In genomic region chr3:89504432-89504831, GRCh38 we compare ENCODE assay signal across 20 cellular contexts.
DNase-seq lines count a peak whose midpoint lies in the region; ATAC-seq and TF ChIP-seq lines count a peak whose summit lies in the region.
"Had no signal": no experiment of that assay in that cellular context is flagged by ENCODE, and none has a peak within 500 bp of the region (broad histone marks: within the 10 kb centered on the region; RNA-seq: fewer than 3 reads in every experiment).

No MANE protein-coding gene starts in this region.

- no peaks in the 10 kb centered on the region for H3K9me2 ChIP-seq in Loucy (replicated peaks; ENCODE audit: low read depth, low read length)

- H3K9me3 ChIP-seq in Loucy (ENCODE audit: insufficient read depth, low read depth, low read length) (no peaks in the 10 kb centered on the region), lower lobe of right lung (no peaks in the 10 kb centered on the region)
- H3K9me3 ChIP-seq: Peyer's patch, SJSA1 had no signal

- H3K9ac ChIP-seq in Loucy (ENCODE audit: low read depth, low read length, poor library complexity, severe bottlenecking) = no peak overlapping the region

- in situ Hi-C loops in SK-MEL-5 (cut with HindIII; ENCODE audit: low pct_unique_long_range_greater_than_20kb, low sequenced_read_pairs) = no loop called here

- TF ChIP-seq CTCF in Loucy (conservative IDR thresholded peaks at IDR 0.05; ENCODE audit: low read length) (no peak), progenitor cell of endocrine pancreas (IDR thresholded peaks at IDR 0.05; ENCODE audit: unreplicated experiment) (peak; percentile 23), lower lobe of right lung (IDR thresholded peaks at IDR 0.05) (no peak)

- H3K4me2 ChIP-seq in Loucy (ENCODE audit: low read depth, low read length, poor library complexity, severe bottlenecking) = no peak overlapping the region

- H3K27me3 Mint-ChIP-seq in progenitor cell of endocrine pancreas = no peaks in the 10 kb centered on the region
- H3K27me3 Mint-ChIP-seq: T-helper 17 cell had no signal

- H3K27me3 ChIP-seq in Loucy (ENCODE audit: insufficient read depth, low read length, poor library complexity, severe bottlenecking) (no peaks in the 10 kb centered on the region), lower lobe of right lung (ENCODE audit: low read depth) (no peaks in the 10 kb centered on the region)
- H3K27me3 ChIP-seq: Peyer's patch, SJSA1 had no signal

- DNase-seq in ELF-1 (ENCODE audit: low read depth, low spot score) (peak; percentile 4), SK-MEL-5 (ENCODE audit: low read depth, low spot score) (peak; percentile 14), progenitor cell of endocrine pancreas (ENCODE audit: low spot score, unreplicated experiment) (no peak), cortex of kidney (lab: John Stamatoyannopoulos, UW) (no peak), sciatic nerve (ENCODE audit: low spot score) (no peak), lower lobe of right lung (no peak)
- DNase-seq: AML-193, COR-L47, DMS153, KG1, NCI-H1417 treated with DMSO at 0.1 percent for 48 hours, NCI-H2029, NCI-H2171, NCI-H446, NCI-H748 treated with DMSO at 0.1 percent for 48 hours, Peyer's patch, T-helper 17 cell had no signal

- H2AFZ ChIP-seq in Loucy (ENCODE audit: low read length) = 0 out of 2 replicates have a peak overlapping the region, but pooled peaks have one; percentile 45

- H4K20me1 ChIP-seq in Loucy (ENCODE audit: insufficient read depth, low read length, poor library complexity, severe bottlenecking) = no peaks in the 10 kb centered on the region

- peaks cover 3% of the 10 kb centered on the region for H3K4me1 Mint-ChIP-seq in progenitor cell of endocrine pancreas (ENCODE audit: low read depth)
- H3K4me1 Mint-ChIP-seq: T-helper 17 cell had no signal

- H3K36me3 ChIP-seq in Loucy (ENCODE audit: insufficient read depth, low read length) = no peaks in the 10 kb centered on the region
- no peaks in the 10 kb centered on the region for H3K36me3 ChIP-seq in lower lobe of right lung
- H3K36me3 ChIP-seq: Peyer's patch, SJSA1 had no signal

- H3K36me3 Mint-ChIP-seq in progenitor cell of endocrine pancreas (ENCODE audit: insufficient read depth) = no peaks in the 10 kb centered on the region

- intact Hi-C loops in sciatic nerve (cut with DNase I) = no loop called here
- intact Hi-C loops in lower lobe of right lung (cut with DNase I) = no loop called here

- H3K79me2 ChIP-seq in Loucy (ENCODE audit: insufficient read depth, low read length) = no peaks in the 10 kb centered on the region

- ATAC-seq in sciatic nerve (no peak), lower lobe of right lung (no peak)
- ATAC-seq: GM12878, T-helper 17 cell had no signal

- no peak overlapping the region for H3K27ac ChIP-seq in lower lobe of right lung
- H3K27ac ChIP-seq: Peyer's patch, SJSA1 had no signal

- H3K4me1 ChIP-seq in Loucy (ENCODE audit: insufficient read depth, low read length, poor library complexity, severe bottlenecking) (no peaks in the 10 kb centered on the region), lower lobe of right lung (no peaks in the 10 kb centered on the region)
- H3K4me1 ChIP-seq: Peyer's patch, SJSA1 had no signal

- H3K4me3 ChIP-seq in Loucy (ENCODE audit: low read length, poor library complexity, severe bottlenecking) = no peak overlapping the region
- H3K4me3 ChIP-seq in lower lobe of right lung = no peak overlapping the region
- H3K4me3 ChIP-seq: GM12878, Peyer's patch, SJSA1 had no signal

- no peaks in the 10 kb centered on the region for H3F3A ChIP-seq in Loucy (ENCODE audit: low read depth)

- H3K4me3 Mint-ChIP-seq in progenitor cell of endocrine pancreas (ENCODE audit: low read depth) = no peak overlapping the region
- H3K4me3 Mint-ChIP-seq: T-helper 17 cell had no signal

- no peaks in the 10 kb centered on the region for H3K9me3 Mint-ChIP-seq in progenitor cell of endocrine pancreas (ENCODE audit: low read depth)

- no peak overlapping the region for H3K27ac Mint-ChIP-seq in progenitor cell of endocrine pancreas
- H3K27ac Mint-ChIP-seq: T-helper 17 cell had no signal

Comparison
In these comparisons a context has a peak if more than half of its experiments do, and no peak if none do; other contexts are left out.
1. DNase-seq: peak in ELF-1 (single experiment) and SK-MEL-5 (single experiment); none in progenitor cell of endocrine pancreas (single experiment), cortex of kidney (single experiment), sciatic nerve (single experiment) and lower lobe of right lung (single experiment).